In the genomic region with DNA sequence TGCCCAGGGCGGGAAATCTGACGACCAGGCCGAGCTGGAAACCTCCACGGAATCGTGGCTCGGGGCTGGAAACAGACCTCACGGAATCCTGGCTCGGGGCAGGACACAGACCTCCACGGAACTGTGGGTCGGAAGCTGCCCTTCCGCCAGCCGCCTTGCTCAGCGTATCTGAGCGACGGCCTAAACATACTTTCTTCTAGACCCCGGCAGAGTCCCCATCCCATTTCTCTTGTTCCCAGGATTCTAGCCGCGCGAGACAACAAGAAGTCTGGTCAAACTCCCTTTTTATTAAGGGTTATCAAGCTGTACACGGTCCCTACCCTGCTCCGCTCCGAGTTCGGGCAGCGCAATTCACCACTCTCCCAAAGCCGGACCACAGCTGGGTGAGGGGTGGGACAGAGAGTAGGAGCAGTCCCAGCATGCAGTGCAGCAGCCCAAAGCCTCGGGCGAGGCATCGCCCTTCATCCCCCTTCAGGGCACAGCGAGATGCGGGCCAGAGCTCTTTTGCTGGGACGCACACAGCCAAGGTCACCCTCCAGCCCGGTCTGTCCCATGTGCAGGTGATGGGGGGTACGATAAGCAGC, we compare ENCODE assay signal across 8 cellular contexts. TPM values are rescaled to one million over a fixed set of nuclear protein-coding genes. Genes with fewer than 3 reads are reported as not detected.
DNase-seq lines count a peak whose midpoint lies in the region; ATAC-seq and TF ChIP-seq lines count a peak whose summit lies in the region.

No MANE protein-coding gene starts in this region.

- intact Hi-C loops in tibial artery (cut with DNase I; ENCODE audit: low total_unique reads): loop anchor here (5.0 kb wide), 1 partner anchor 42 kb away; the partner anchor contains the start of genes CNPPD1 and RETREG2

- peaks cover 22% of the 10 kb centered on the region for H3K36me3 Mint-ChIP-seq in activated T-cell treated with anti-CD3 and anti-CD28 coated beads, Interleukin-2, amount 50 U/mL, for 4 hours (ENCODE audit: insufficient read depth)

- H3K36me3 ChIP-seq in liver (ENCODE audit: control insufficient read depth in 4 of 4, insufficient read depth in 3 of 4, low read depth in 1 of 4, low read length in 3 of 4) (peaks cover 17 to 44% (median 35%) of the 10 kb centered on the region in 4 donors), tibial artery (peaks cover 50 to 68% (median 58%) of the 10 kb centered on the region in 3 donors)

- no peaks in the 10 kb centered on the region for H3K9me3 ChIP-seq in liver (ENCODE audit: control insufficient read depth in 4 of 4, low read length in 3 of 4)
- H3K9me3 ChIP-seq in tibial artery: no peaks in the 10 kb centered on the region

- TF ChIP-seq CTCF in astrocyte of the spinal cord (IDR thresholded peaks at IDR 0.05; ENCODE audit: low read depth, low read length) (no peak), liver (IDR thresholded peaks at IDR 0.05; ENCODE audit: low read depth, low read length, missing input control) (no peak), tibial artery (IDR thresholded peaks at IDR 0.05) (no peak)

- H3K27ac ChIP-seq in liver (ENCODE audit: low read depth in 1 of 2, low read length in 2 of 2): peak overlapping the region; percentile 39 to 92
- peak overlapping the region; percentile 88 to 89 for H3K27ac ChIP-seq in tibial artery

- in situ Hi-C loops in astrocyte of the spinal cord (cut with HindIII; ENCODE audit: low sequenced_read_pairs): no loop called here

- no peak for ATAC-seq in activated T-cell treated with anti-CD3 and anti-CD28 coated beads, Interleukin-2, amount 50 U/mL, for 4 hours
- no peak for ATAC-seq in GM21423 (IDR thresholded peaks at IDR 0.05; ENCODE audit: unreplicated experiment)

- H3K27me3 ChIP-seq in liver (ENCODE audit: control insufficient read depth in 4 of 4, insufficient read depth in 4 of 4, low read length in 3 of 4): no peaks in the 10 kb centered on the region
- H3K27me3 ChIP-seq in tibial artery: no peaks in the 10 kb centered on the region

- H3K4me3 ChIP-seq in astrocyte of the spinal cord (ENCODE audit: low read depth, low read length) (peak overlapping the region; percentile 48), liver (ENCODE audit: low read depth in 1 of 3, low read length in 3 of 3) (peak overlapping the region in 2 of 3 donors; percentile 51 to 64), tibial artery (peak overlapping the region; percentile 55 to 60)

- H3K9ac ChIP-seq in liver (ENCODE audit: low read depth in 1 of 2, low read length in 2 of 2): peak overlapping the region in 1 of 2 donors; percentile 10

- H3K9me3 Mint-ChIP-seq in activated T-cell treated with anti-CD3 and anti-CD28 coated beads, Interleukin-2, amount 50 U/mL, for 4 hours: no peaks in the 10 kb centered on the region

- peaks cover 5 to 27% (median 19%) of the 10 kb centered on the region in 4 donors for H3K4me1 ChIP-seq in liver (ENCODE audit: control insufficient read depth in 4 of 4, insufficient read depth in 4 of 4, low read length in 3 of 4)
- H3K4me1 ChIP-seq in tibial artery: peaks cover 5 to 41% (median 31%) of the 10 kb centered on the region in 4 donors

- peak overlapping the region; percentile 86 for H3K4me3 Mint-ChIP-seq in activated T-cell treated with anti-CD3 and anti-CD28 coated beads, Interleukin-2, amount 50 U/mL, for 4 hours

- no peaks in the 10 kb centered on the region for H3K27me3 Mint-ChIP-seq in activated T-cell treated with anti-CD3 and anti-CD28 coated beads, Interleukin-2, amount 50 U/mL, for 4 hours (ENCODE audit: low read depth)

- WGBS in liver: 35% methylated on average over 33 of the region's 33 CpGs

- TF ChIP-seq RAD21 in liver (IDR thresholded peaks at IDR 0.05): no peak

- peaks cover 17% of the 10 kb centered on the region for H3K4me1 Mint-ChIP-seq in activated T-cell treated with anti-CD3 and anti-CD28 coated beads, Interleukin-2, amount 50 U/mL, for 4 hours (ENCODE audit: low read depth)

- no peak for DNase-seq in activated T-cell treated with anti-CD3 and anti-CD28 coated beads, Interleukin-2, amount 50 U/mL, for 4 hours
- DNase-seq in activated T-cell treated with anti-CD3 and anti-CD28 coated beads, Interleukin-2, amount 50 U/mL, for 1 hour: no peak
- DNase-seq in astrocyte of the spinal cord (ENCODE audit: low read depth, low spot score) (no peak), tibial artery (no peak)
- no peak for DNase-seq in stimulated activated CD4-positive, alpha-beta T cell treated with anti-CD3 and anti-CD28 coated beads, Interleukin-12 subunit alpha, Interleukin-12 subunit beta, amount 100 ng/mL, for 4 hours
- DNase-seq in stimulated activated CD8-positive, alpha-beta memory T cell treated with anti-CD3 and anti-CD28 coated beads, Interleukin-4, amount 100 ng/mL, for 48 hours: no peak

TF ChIP-seq in liver, 16 proteins besides CTCF, POLR2A, EP300 and RAD21:
- TF ChIP-seq EGR1 (IDR thresholded peaks at IDR 0.05; ENCODE audit: low read depth in 2 of 2) (no peak), HNF4A (conservative IDR thresholded peaks at IDR 0.05) (no peak), YY1 (IDR thresholded peaks at IDR 0.05) (no peak), SP1 (IDR thresholded peaks at IDR 0.05) (no peak), JUND (IDR thresholded peaks at IDR 0.05) (no peak), GABPA (IDR thresholded peaks at IDR 0.05 in 1 of 2, conservative IDR thresholded peaks at IDR 0.05 in 1 of 2) (no peak), FOXA2 (IDR thresholded peaks at IDR 0.05) (no peak), HNF4G (IDR thresholded peaks at IDR 0.05) (no peak), ATF3 (IDR thresholded peaks at IDR 0.05) (no peak)
- TF ChIP-seq, protein P1, sequence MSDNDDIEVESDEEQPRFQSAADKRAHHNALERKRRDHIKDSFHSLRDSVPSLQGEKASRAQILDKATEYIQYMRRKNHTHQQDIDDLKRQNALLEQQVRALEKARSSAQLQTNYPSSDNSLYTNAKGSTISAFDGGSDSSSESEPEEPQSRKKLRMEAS (IDR thresholded peaks at IDR 0.05): no peak

RNA-seq across cellular contexts. Expression of gene ABCB6, which starts 0.4 kb away (rescaled TPM):
- total RNA-seq in activated T-cell treated with anti-CD3 and anti-CD28 coated beads, Interleukin-2, amount 50 U/mL, for 4 hours: 10 to 100 TPM; 14.8 to 17.2 (median 15.4) TPM
- 10 to 100 TPM; 27.5 to 96.1 TPM for total RNA-seq in liver
- 10 to 100 TPM; 19.0 to 68.1 TPM for polyA plus RNA-seq in liver

RNA-seq across cellular contexts. Expression of gene ATG9A, which starts 10.2 kb away (rescaled TPM):
- 10 to 100 TPM; 29.7 to 31.4 (median 31.4) TPM for total RNA-seq in activated T-cell treated with anti-CD3 and anti-CD28 coated beads, Interleukin-2, amount 50 U/mL, for 4 hours
- total RNA-seq in liver: 10 to 100 TPM; 44.7 to 68.1 TPM
- polyA plus RNA-seq in liver: 10 to 100 TPM; 24.3 to 31.1 TPM

RNA-seq across cellular contexts. Expression of gene ANKZF1, which starts 10.4 kb away (rescaled TPM):
- total RNA-seq in activated T-cell treated with anti-CD3 and anti-CD28 coated beads, Interleukin-2, amount 50 U/mL, for 4 hours: 10 to 100 TPM; 40.8 to 52.1 (median 45.5) TPM
- total RNA-seq in liver: 10 to 100 TPM; 15.5 to 30.6 TPM
- 10 to 100 TPM in 1 of 2 donors, 1 to 10 TPM in 1; 9.0 to 25.5 TPM for polyA plus RNA-seq in liver

RNA-seq across cellular contexts. Expression of gene ZFAND2B, which starts 12.6 kb away (rescaled TPM):
- total RNA-seq in activated T-cell treated with anti-CD3 and anti-CD28 coated beads, Interleukin-2, amount 50 U/mL, for 4 hours: 10 to 100 TPM; 27.0 to 35.3 (median 31.7) TPM
- total RNA-seq in liver: 10 to 100 TPM; 19.6 to 29.8 TPM
- polyA plus RNA-seq in liver: 10 to 100 TPM; 21.9 to 53.8 TPM

RNA-seq across cellular contexts. Expression of gene GLB1L, which starts 26.0 kb away (rescaled TPM):
- 1 to 10 TPM; 2.3 to 3.2 (median 3.0) TPM for total RNA-seq in activated T-cell treated with anti-CD3 and anti-CD28 coated beads, Interleukin-2, amount 50 U/mL, for 4 hours
- total RNA-seq in liver: 1 to 10 TPM; 2.8 to 5.2 TPM
- 1 to 10 TPM; 2.3 TPM for polyA plus RNA-seq in liver
